Comparison of ENCODE assay signal across 16 cellular contexts in the genomic region with DNA sequence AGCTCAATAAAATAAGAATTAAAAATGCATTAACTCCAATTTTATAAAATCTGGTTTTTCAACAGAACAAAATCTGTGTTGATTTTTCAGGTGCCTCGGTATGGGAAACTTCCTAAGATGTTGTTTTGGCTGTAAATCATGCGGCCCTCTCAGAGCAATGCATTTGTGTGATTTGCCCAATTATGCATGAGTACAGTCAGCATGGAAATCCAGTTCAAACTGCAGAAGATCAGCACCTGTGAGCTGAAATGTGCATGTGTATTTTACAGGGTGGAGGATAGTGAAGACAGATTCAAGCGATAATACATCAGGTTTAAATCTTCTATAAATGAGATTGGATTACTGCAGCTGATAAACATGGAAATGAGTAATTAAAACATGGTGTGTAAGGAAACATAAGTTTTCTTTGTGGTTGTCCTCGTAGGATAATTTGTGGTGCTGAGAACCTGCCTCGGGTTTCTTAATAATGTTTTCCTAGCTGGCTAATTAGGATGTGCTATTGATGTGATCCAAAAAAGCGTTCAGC.
"Had no signal": no experiment of that assay in that cellular context is flagged by ENCODE, and none has a peak within 500 bp of the region (broad histone marks: within the 10 kb centered on the region; RNA-seq: fewer than 3 reads in every experiment).

No MANE protein-coding gene starts in this region.

- H3K36me3 ChIP-seq: cardiac muscle cell, lower lobe of right lung, thyroid gland, upper lobe of right lung, WERI-Rb-1 had no signal

- H3K27me3 ChIP-seq: cardiac muscle cell, thyroid gland, upper lobe of right lung had no signal

- DNase-seq: activated naive CD4-positive, alpha-beta T cell; activated T-cell treated with anti-CD3 and anti-CD28 coated beads, Interleukin-2, amount 50 U/mL, for 24 hours; effector CD4-positive, alpha-beta T cell; kidney; lower lobe of right lung; naive B cell; stimulated activated CD4-positive, alpha-beta T cell treated with anti-CD3 and anti-CD28 coated beads, Interleukin-12 subunit alpha, Interleukin-12 subunit beta, amount 100 ng/mL, for 4 hours; stimulated activated CD4-positive, alpha-beta T cell treated with anti-CD3 and anti-CD28 coated beads, Interleukin-4, amount 100 ng/mL, for 4 hours; stimulated activated naive CD8-positive, alpha-beta T cell treated with anti-CD3 and anti-CD28 coated beads, Interleukin-15, Interleukin-2, amounts not matched to agents 100 U/mL and 50 U/mL, for 24 hours; T-helper 2 cell; thyroid gland; upper lobe of right lung; WERI-Rb-1 had no signal

- H3K79me2 ChIP-seq: parathyroid adenoma had no signal

- H2AFZ ChIP-seq: parathyroid adenoma had no signal

- H3K9me3 ChIP-seq: lower lobe of right lung, mucosa of descending colon, thyroid gland, upper lobe of right lung had no signal

- H3K4me3 ChIP-seq: cardiac muscle cell, lower lobe of right lung, mucosa of descending colon, thyroid gland, upper lobe of right lung had no signal

- H3K9ac ChIP-seq: parathyroid adenoma had no signal

- H3K27ac ChIP-seq: cardiac muscle cell, lower lobe of right lung, parathyroid adenoma, thyroid gland, upper lobe of right lung, WERI-Rb-1 had no signal

- H3K4me1 ChIP-seq: lower lobe of right lung, parathyroid adenoma, upper lobe of right lung had no signal
